ENCODE assay signal across 13 cellular contexts in the genomic region with DNA sequence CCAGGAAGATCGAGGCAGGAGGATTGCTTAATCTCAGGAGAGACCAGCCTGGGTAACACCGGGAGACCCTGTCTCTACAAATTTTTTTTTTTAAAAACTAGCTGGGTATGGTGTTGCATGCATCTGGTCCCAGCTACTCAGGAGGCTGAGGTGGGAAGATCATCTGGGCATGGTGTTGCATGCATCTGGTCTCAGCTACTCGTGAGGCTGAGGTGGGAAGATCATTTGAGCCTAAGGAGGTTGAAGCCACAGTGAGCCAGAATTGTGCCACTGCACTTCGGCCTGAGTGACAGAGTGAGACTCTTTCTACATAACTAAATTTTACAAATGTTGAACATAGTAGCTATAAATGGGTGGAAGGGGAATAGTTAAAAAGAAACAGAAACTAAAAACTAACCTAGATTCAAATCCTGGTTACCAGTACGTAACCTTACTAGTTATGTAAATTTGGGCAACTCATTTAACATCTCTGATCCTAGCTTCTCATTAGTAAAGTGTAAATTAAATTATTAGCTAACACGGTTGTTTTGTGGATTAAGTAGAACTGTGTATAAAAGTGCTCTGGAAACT.
A peak's percentile ranks its signal among the peaks of the same experiment; 100 is the strongest.
DNase-seq lines count a peak whose midpoint lies in the region; ATAC-seq and TF ChIP-seq lines count a peak whose summit lies in the region.
"Had no signal": no experiment of that assay in that cellular context is flagged by ENCODE, and none has a peak within 500 bp of the region (broad histone marks: within the 10 kb centered on the region; RNA-seq: fewer than 3 reads in every experiment).

No MANE protein-coding gene starts in this region.

- H3K4me3 ChIP-seq in OCI-LY3 (ENCODE audit: low read length): peak overlapping the region; percentile 37
- no peak overlapping the region for H3K4me3 ChIP-seq in coronary artery
- H3K4me3 ChIP-seq: skin epidermis had no signal

- H3K27ac ChIP-seq in OCI-LY3 (ENCODE audit: low read length): peak overlapping the region; percentile 48
- H3K27ac ChIP-seq in coronary artery: no peak overlapping the region
- H3K27ac ChIP-seq: skin epidermis had no signal

- no peak overlapping the region for H3K9ac ChIP-seq in OCI-LY3 (ENCODE audit: low read length)

- H4K20me1 ChIP-seq in OCI-LY3 (ENCODE audit: insufficient read depth, low read length): no peaks in the 10 kb centered on the region

- no peaks in the 10 kb centered on the region for H3K79me2 ChIP-seq in OCI-LY3 (ENCODE audit: low read length)

- H2AFZ ChIP-seq in OCI-LY3 (ENCODE audit: low read depth, low read length): no peak overlapping the region

- no peak for DNase-seq in retina
- no peak for DNase-seq in amniotic stem cell (lab: John Stamatoyannopoulos, UW)
- DNase-seq in NCI-H82 (lab: John Stamatoyannopoulos, UW): no peak
- no peak for DNase-seq in coronary artery (ENCODE audit: low spot score)
- DNase-seq: activated effector memory CD4-positive, alpha-beta T cell treated with Interleukin-2 at 50 U/mL for 16 hours; NCI-H1436 treated with DMSO at 0.1 percent for 48 hours; PC-3 had no signal

- no peaks in the 10 kb centered on the region for H3K9me3 ChIP-seq in OCI-LY3 (ENCODE audit: insufficient read depth, low read length)

- ATAC-seq in GM18517 (IDR thresholded peaks at IDR 0.05; ENCODE audit: unreplicated experiment) (peak; percentile 77), GM19468 (IDR thresholded peaks at IDR 0.05; ENCODE audit: extremely low read depth, unreplicated experiment) (peak; percentile 51), HG02938 (IDR thresholded peaks at IDR 0.05; ENCODE audit: unreplicated experiment) (peak; percentile 86)
- ATAC-seq: esophagus mucosa, PC-3 had no signal

- no peaks in the 10 kb centered on the region for H3K27me3 ChIP-seq in OCI-LY3 (ENCODE audit: low read depth, low read length)

- TF ChIP-seq CTCF in OCI-LY3 (IDR thresholded peaks at IDR 0.05; ENCODE audit: low read depth, low read length) (no peak), coronary artery (IDR thresholded peaks at IDR 0.05) (no peak)

- no peaks in the 10 kb centered on the region for H3K36me3 ChIP-seq in OCI-LY3 (replicated peaks; ENCODE audit: low read depth, low read length)

- H3K4me2 ChIP-seq in OCI-LY3 (ENCODE audit: low read length): peak overlapping the region; percentile 36

- peaks cover 10% of the 10 kb centered on the region for H3K4me1 ChIP-seq in OCI-LY3 (ENCODE audit: low read length)
